In genomic region chr17:40803617-40804082, GRCh38 we compare ENCODE assay signal across 8 cellular contexts. TPM values are rescaled to one million over a fixed set of nuclear protein-coding genes. Genes with fewer than 3 reads are reported as not detected.
DNase-seq lines count a peak whose midpoint lies in the region; ATAC-seq and TF ChIP-seq lines count a peak whose summit lies in the region.

No MANE protein-coding gene starts in this region.

- POLR2A ChIA-PET in T-cell (lab: Charles Lee) = no interaction called here

- 10 to 11% methylated on average over 13 of the region's 13 CpGs for WGBS in heart right ventricle, 2 donors

- intact Hi-C loops in heart right ventricle (cut with DNase I) = loop anchor here (2.0 to 10.0 kb wide), 12 partner anchors 54 to 863 kb away; no protein-coding TSS in a partner anchor

- DNase-seq in NK-92 treated with Interleukin-12 subunit alpha and Interleukin-12 subunit beta, amount 100 ng/mL, for 24 hours (lab: John Stamatoyannopoulos, UW) = peak; percentile 32
- no peak for DNase-seq in NK-92 (lab: John Stamatoyannopoulos, UW; ENCODE audit: unreplicated experiment)
- peak; percentile 71 for DNase-seq in NCI-H1694 treated with DMSO at 0.1 percent for 48 hours (lab: John Stamatoyannopoulos, UW)
- peak; percentile 34 to 74 (median 63) for DNase-seq in T-cell
- peak; percentile 51 for DNase-seq in activated naive CD8-positive, alpha-beta T cell treated with anti-CD3 and anti-CD28 coated beads, Interleukin-2, amount 50 U/mL, for 16 hours (ENCODE audit: low read depth, low spot score)
- peak; percentile 71 to 74 for DNase-seq in heart right ventricle
- DNase-seq in retina = peak; percentile 83

- peaks cover 38 to 51% of the 10 kb centered on the region in 2 donors for H3K27me3 Mint-ChIP-seq in T-cell

- no peak overlapping the region for H3K4me3 ChIP-seq in heart right ventricle

- no peaks in the 10 kb centered on the region for H3K36me3 ChIP-seq in heart right ventricle

- no peak overlapping the region for H3K27ac Mint-ChIP-seq in T-cell

- peaks cover 3 to 5% (median 4%) of the 10 kb centered on the region in 3 donors for H3K4me1 Mint-ChIP-seq in T-cell

- peak; percentile 80 to 92 (median 87) for ATAC-seq in T-cell (replicated peaks in 1 of 4)
- peak in 7 of 8 donors; percentile 67 to 94 (median 82) for ATAC-seq in heart right ventricle
- no peak for ATAC-seq in GM21786 (IDR thresholded peaks at IDR 0.05; ENCODE audit: unreplicated experiment)

- H3K4me3 Mint-ChIP-seq in T-cell = no peak overlapping the region

- H3K4me1 ChIP-seq in heart right ventricle = peaks cover 0 to 8% (median 3%) of the 10 kb centered on the region in 9 donors

- H3K9me3 ChIP-seq in heart right ventricle = no peaks in the 10 kb centered on the region

- H3K27ac ChIP-seq in heart right ventricle = no peak overlapping the region

- no peaks in the 10 kb centered on the region for H3K9me3 Mint-ChIP-seq in T-cell

- H3K27me3 ChIP-seq in heart right ventricle = peaks cover 0 to 78% (median 20%) of the 10 kb centered on the region in 7 donors

- H3K36me3 Mint-ChIP-seq in T-cell = no peaks in the 10 kb centered on the region

- CTCF ChIA-PET in T-cell (lab: Charles Lee) = interaction anchor here (0.5 to 1.8 kb wide), 3 partner anchors 75 to 861 kb away, joined by 4 to 7 read pairs (median 4); no protein-coding TSS in a partner anchor

- TF ChIP-seq CTCF in heart right ventricle (IDR thresholded peaks at IDR 0.05) = peak; percentile 49 to 92 (median 83)

RNA-seq across cellular contexts. Expression of gene KRT28, which starts 3.9 kb away (rescaled TPM):
- total RNA-seq in T-cell (not detected), heart right ventricle (not detected)
- polyA plus RNA-seq in heart right ventricle = not detected

RNA-seq across cellular contexts. Expression of gene KRT10, which starts 18.8 kb away (rescaled TPM):
- total RNA-seq in T-cell (10 to 100 TPM; 27.2 to 35.3 (median 31.4) TPM), heart right ventricle (10 to 100 TPM; 40.9 to 63.1 (median 48.5) TPM)
- polyA plus RNA-seq in heart right ventricle = 10 to 100 TPM; 44.0 to 86.8 TPM

RNA-seq across cellular contexts. Expression of gene KRT27, which starts 21.3 kb away (rescaled TPM):
- total RNA-seq in T-cell (not detected), heart right ventricle (under 1 TPM in 1 of 10 donors, not detected in 9; 0.21 TPM)
- polyA plus RNA-seq in heart right ventricle = not detected

RNA-seq across cellular contexts. Expression of gene KRT26, which starts 31.6 kb away (rescaled TPM):
- total RNA-seq in T-cell (not detected), heart right ventricle (not detected)
- polyA plus RNA-seq in heart right ventricle = not detected

RNA-seq across cellular contexts. Expression of gene KRT25, which starts 48.5 kb away (rescaled TPM):
- total RNA-seq in T-cell = not detected
- total RNA-seq in heart right ventricle = not detected
- polyA plus RNA-seq in heart right ventricle = not detected
